Comparison of ENCODE assay signal across 18 cellular contexts in the genomic region with DNA sequence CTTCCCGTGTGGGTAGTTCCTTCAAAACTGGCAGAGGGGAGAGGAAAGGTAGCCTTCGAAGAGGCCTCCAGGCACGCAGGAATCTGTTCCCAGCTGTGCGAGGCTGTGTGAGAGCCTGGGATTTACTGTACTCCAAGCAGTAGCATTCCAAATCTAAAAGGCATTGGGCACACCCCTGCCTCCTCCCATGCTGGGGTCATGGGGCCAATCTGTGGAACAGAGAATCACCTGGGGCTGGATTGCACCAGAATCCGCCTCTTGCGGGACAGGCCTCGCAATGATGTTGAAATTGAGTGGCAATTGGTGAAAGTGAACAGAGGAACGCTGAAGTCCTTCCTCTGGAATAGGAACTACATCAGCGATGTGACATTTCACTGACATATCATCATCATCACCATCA.
DNase-seq lines count a peak whose midpoint lies in the region; ATAC-seq and TF ChIP-seq lines count a peak whose summit lies in the region.
"Had no signal": no experiment of that assay in that cellular context is flagged by ENCODE, and none has a peak within 500 bp of the region (broad histone marks: within the 10 kb centered on the region; RNA-seq: fewer than 3 reads in every experiment).

No MANE protein-coding gene starts in this region.

- no peak overlapping the region for H3K4me3 Mint-ChIP-seq in nephron progenitor cell
- H3K4me3 Mint-ChIP-seq: IgD-negative memory B cell had no signal

- 61 to 68% methylated on average over 9 of the region's 9 CpGs for WGBS in esophagus, 2 donors

- H3K27me3 ChIP-seq in H7 (ENCODE audit: control insufficient read depth, insufficient read depth, low read length), result no peaks in the 10 kb centered on the region
- H3K27me3 ChIP-seq in NT2/D1 (ENCODE audit: insufficient read depth, insufficient read length), result peaks cover 8% of the 10 kb centered on the region
- no peaks in the 10 kb centered on the region for H3K27me3 ChIP-seq in esophagus (ENCODE audit: control insufficient read depth in 1 of 2, insufficient read depth in 2 of 2, low read length in 2 of 2)

- H3K4me1 Mint-ChIP-seq in nephron progenitor cell, result peaks cover 43% of the 10 kb centered on the region
- H3K4me1 Mint-ChIP-seq: IgD-negative memory B cell had no signal

- ATAC-seq in HG02571 (IDR thresholded peaks at IDR 0.05; ENCODE audit: unreplicated experiment), result no peak

- H3K27me3 Mint-ChIP-seq in nephron progenitor cell (ENCODE audit: low read depth, poor library complexity), result peaks cover 45% of the 10 kb centered on the region

- TF ChIP-seq CTCF in nephron progenitor cell (IDR thresholded peaks at IDR 0.05), result no peak

- H3K4me3 ChIP-seq in H7 (ENCODE audit: insufficient read depth, low read depth, low read length) (no peak overlapping the region), NT2/D1 (ENCODE audit: insufficient read length, low read depth) (no peak overlapping the region), esophagus (ENCODE audit: low read depth in 1 of 2, low read length in 2 of 2) (no peak overlapping the region)

- H3K9me3 ChIP-seq in NT2/D1 (ENCODE audit: insufficient read depth, low read length), result peaks cover 22% of the 10 kb centered on the region
- no peaks in the 10 kb centered on the region for H3K9me3 ChIP-seq in esophagus (ENCODE audit: control insufficient read depth in 2 of 2, insufficient read depth in 1 of 2, low read depth in 1 of 2, low read length in 1 of 2)
- H3K9me3 ChIP-seq: BE2C had no signal

- H3K9ac ChIP-seq in NT2/D1 (ENCODE audit: insufficient read length, low read depth), result peak overlapping the region; percentile 14

- H3K36me3 ChIP-seq in H7 (replicated peaks; ENCODE audit: control insufficient read depth, insufficient read depth, low read length) (no peaks in the 10 kb centered on the region), NT2/D1 (ENCODE audit: insufficient read depth, insufficient read length, low read length) (no peaks in the 10 kb centered on the region), esophagus (ENCODE audit: control insufficient read depth in 2 of 2, insufficient read depth in 2 of 2, low read length in 1 of 2) (no peaks in the 10 kb centered on the region)
- H3K36me3 ChIP-seq: BE2C had no signal

- H3K27ac ChIP-seq in esophagus (ENCODE audit: low read depth in 2 of 2, low read length in 1 of 2), result peak overlapping the region; percentile 51 to 92

- peak overlapping the region; percentile 75 for H3K27ac Mint-ChIP-seq in nephron progenitor cell
- H3K27ac Mint-ChIP-seq: IgD-negative memory B cell had no signal

- H3K4me1 ChIP-seq in NT2/D1 (ENCODE audit: insufficient read depth, insufficient read length), result peaks cover 5% of the 10 kb centered on the region
- H3K4me1 ChIP-seq in esophagus (ENCODE audit: control insufficient read depth in 2 of 2, insufficient read depth in 2 of 2, low read length in 1 of 2), result peaks cover 0 to 10% of the 10 kb centered on the region in 2 donors
- H3K4me1 ChIP-seq: BE2C had no signal

- peaks cover 5% of the 10 kb centered on the region for H3K36me3 Mint-ChIP-seq in nephron progenitor cell (ENCODE audit: low read depth)
- H3K36me3 Mint-ChIP-seq: IgD-negative memory B cell had no signal

- peaks cover 19% of the 10 kb centered on the region for H3K9me3 Mint-ChIP-seq in nephron progenitor cell

- peak; percentile 43 for DNase-seq in H7
- DNase-seq in NT2/D1 (ENCODE audit: low read depth, low spot score), result no peak
- no peak for DNase-seq in nephron progenitor cell
- DNase-seq in putamen (ENCODE audit: low spot score), result no peak
- DNase-seq in NCI-H2196 treated with DMSO at 0.1 percent for 48 hours (lab: John Stamatoyannopoulos, UW; ENCODE audit: unreplicated experiment), result no peak
- DNase-seq in NCI-H748 (lab: John Stamatoyannopoulos, UW; ENCODE audit: unreplicated experiment), result no peak
- DNase-seq: BE2C, EL, NCI-H1092, NCI-H1436, NCI-H2029, NCI-H226, NCI-H524, OCI-M1, SHP77 had no signal
